In the genomic region with DNA sequence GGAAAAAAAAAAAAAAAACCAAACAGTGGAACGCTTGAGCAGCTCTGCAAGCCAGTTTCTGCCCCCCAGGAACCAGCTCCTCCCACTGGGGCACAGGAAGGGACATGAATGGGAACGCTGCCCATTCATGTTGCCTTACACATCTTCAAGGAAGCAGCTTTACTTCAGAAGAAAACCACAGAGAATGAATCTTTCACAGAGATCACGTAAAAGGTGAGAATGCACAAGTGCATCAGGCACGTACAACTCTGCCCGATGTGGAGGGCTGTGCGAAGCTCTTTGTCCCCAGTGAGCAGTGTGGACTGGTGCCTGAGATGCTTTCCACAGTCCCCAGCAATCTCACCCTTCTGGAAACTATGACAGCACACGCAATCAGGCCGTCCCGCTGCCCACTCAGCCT, we compare ENCODE assay signal across 18 cellular contexts.
A peak's percentile ranks its signal among the peaks of the same experiment; 100 is the strongest.
DNase-seq lines count a peak whose midpoint lies in the region; ATAC-seq and TF ChIP-seq lines count a peak whose summit lies in the region.
"Had no signal": no experiment of that assay in that cellular context is flagged by ENCODE, and none has a peak within 500 bp of the region (broad histone marks: within the 10 kb centered on the region; RNA-seq: fewer than 3 reads in every experiment).

No MANE protein-coding gene starts in this region.

- no peak for ATAC-seq in T-helper 17 cell
- ATAC-seq: A549; CD8-positive, alpha-beta T cell; naive thymus-derived CD8-positive, alpha-beta T cell had no signal

- peak overlapping the region; percentile 23 for H3K4me3 Mint-ChIP-seq in activated CD4-positive, alpha-beta T cell treated with anti-CD3 and anti-CD28 coated beads, Interleukin-2, amount 10 ng/mL, durations not matched to agents 24 days and 14 days
- H3K4me3 Mint-ChIP-seq in T-helper 17 cell (no peak overlapping the region), endodermal cell (no peak overlapping the region)
- H3K4me3 Mint-ChIP-seq: activated naive CD4-positive, alpha-beta T cell treated with anti-CD3 and anti-CD28 coated beads, Interleukin-2, amount 50 U/mL, for 24 hours; CD8-positive, alpha-beta T cell; IgD-negative memory B cell; naive thymus-derived CD8-positive, alpha-beta T cell had no signal

- no peak overlapping the region for H3K4ac ChIP-seq in neuronal stem cell (ENCODE audit: low read length)

- intact Hi-C loops in activated CD4-positive, alpha-beta T cell treated with anti-CD3 and anti-CD28 coated beads, Interleukin-2, amount 10 ng/mL, durations not matched to agents 24 days and 14 days (cut with micrococcal nuclease), result no loop called here
- intact Hi-C loops in esophagus squamous epithelium (cut with DNase I), result no loop called here

- no peak overlapping the region for H3K18ac ChIP-seq in neuronal stem cell (ENCODE audit: low read length)

- H4K91ac ChIP-seq in neuronal stem cell (ENCODE audit: low read depth, low read length, poor library complexity), result no peak overlapping the region

- H2AK5ac ChIP-seq in neuronal stem cell (ENCODE audit: low read depth, low read length), result no peak overlapping the region

- no peak overlapping the region for H3K9ac ChIP-seq in endodermal cell (ENCODE audit: extremely low read depth, low read length, poor library complexity, severe bottlenecking)
- no peak overlapping the region for H3K9ac ChIP-seq in neuronal stem cell (ENCODE audit: low read depth, low read length, poor library complexity)

- H4K8ac ChIP-seq in neuronal stem cell (ENCODE audit: low read depth, low read length), result no peak overlapping the region

- TF ChIP-seq POLR2A in esophagus squamous epithelium (IDR thresholded peaks at IDR 0.05), result no peak

- H3K9me3 ChIP-seq in T-helper 17 cell (ENCODE audit: control insufficient read depth, low read length, poor library complexity, severe bottlenecking) (no peaks in the 10 kb centered on the region), endodermal cell (ENCODE audit: control insufficient read depth, low read length) (no peaks in the 10 kb centered on the region), neuronal stem cell (replicated peaks in 1 of 2; ENCODE audit: control insufficient read depth in 2 of 2, insufficient read depth in 1 of 2, low read depth in 1 of 2, low read length in 2 of 2) (peaks cover 0 to 1% of the 10 kb centered on the region in 2 donors), esophagus squamous epithelium (no peaks in the 10 kb centered on the region)
- H3K9me3 ChIP-seq: A549, stomach had no signal

- H2BK120ac ChIP-seq in neuronal stem cell (ENCODE audit: low read depth, low read length), result no peak overlapping the region

- H3K36me3 Mint-ChIP-seq in activated CD4-positive, alpha-beta T cell treated with anti-CD3 and anti-CD28 coated beads, Interleukin-2, amount 10 ng/mL, durations not matched to agents 24 days and 14 days (ENCODE audit: low read depth), result no peaks in the 10 kb centered on the region
- H3K36me3 Mint-ChIP-seq in T-helper 17 cell (ENCODE audit: low read depth), result no peaks in the 10 kb centered on the region
- peaks cover 68% of the 10 kb centered on the region for H3K36me3 Mint-ChIP-seq in endodermal cell (ENCODE audit: low read depth)
- H3K36me3 Mint-ChIP-seq: activated naive CD4-positive, alpha-beta T cell treated with anti-CD3 and anti-CD28 coated beads, Interleukin-2, amount 50 U/mL, for 24 hours; CD8-positive, alpha-beta T cell; naive thymus-derived CD8-positive, alpha-beta T cell had no signal

- no peaks in the 10 kb centered on the region for H3K9me3 Mint-ChIP-seq in activated CD4-positive, alpha-beta T cell treated with anti-CD3 and anti-CD28 coated beads, Interleukin-2, amount 10 ng/mL, durations not matched to agents 24 days and 14 days
- no peaks in the 10 kb centered on the region for H3K9me3 Mint-ChIP-seq in endodermal cell
- H3K9me3 Mint-ChIP-seq: activated naive CD4-positive, alpha-beta T cell treated with anti-CD3 and anti-CD28 coated beads, Interleukin-2, amount 50 U/mL, for 24 hours; CD8-positive, alpha-beta T cell; IgD-negative memory B cell; naive thymus-derived CD8-positive, alpha-beta T cell had no signal

- no peaks in the 10 kb centered on the region for H3K79me1 ChIP-seq in neuronal stem cell (ENCODE audit: low read depth, low read length)

- H3K27me3 ChIP-seq in endodermal cell (ENCODE audit: control insufficient read depth, insufficient read depth, low read length, poor library complexity, severe bottlenecking), result no peaks in the 10 kb centered on the region
- H3K27me3 ChIP-seq in neuronal stem cell (ENCODE audit: control insufficient read depth in 3 of 3, insufficient read depth in 3 of 3, low read depth in 1 of 3, low read length in 3 of 3), result no peaks in the 10 kb centered on the region
- no peaks in the 10 kb centered on the region for H3K27me3 ChIP-seq in esophagus squamous epithelium
- H3K27me3 ChIP-seq: stomach had no signal

- H2BK5ac ChIP-seq in neuronal stem cell (ENCODE audit: low read length), result no peak overlapping the region

- peaks cover 54% of the 10 kb centered on the region for H3K36me3 ChIP-seq in endodermal cell (ENCODE audit: control insufficient read depth, insufficient read depth, low read length)
- H3K36me3 ChIP-seq in neuronal stem cell (replicated peaks in 1 of 2; ENCODE audit: control insufficient read depth in 2 of 2, insufficient read depth in 2 of 2, low read length in 2 of 2), result peaks cover 53 to 96% of the 10 kb centered on the region in 2 donors
- peaks cover 12 to 98% (median 31%) of the 10 kb centered on the region in 3 donors for H3K36me3 ChIP-seq in esophagus squamous epithelium

- peak overlapping the region; percentile 35 for H3K23ac ChIP-seq in neuronal stem cell (ENCODE audit: low read depth, low read length, poor library complexity)

- H2AFZ ChIP-seq in neuronal stem cell (ENCODE audit: low read length), result no peak overlapping the region

- H3K4me2 ChIP-seq in neuronal stem cell (ENCODE audit: insufficient read depth, low read length, poor library complexity, severe bottlenecking), result no peak overlapping the region
- H3K4me2 ChIP-seq: A549 had no signal

- peak overlapping the region; percentile 59 for H3K27ac Mint-ChIP-seq in activated CD4-positive, alpha-beta T cell treated with anti-CD3 and anti-CD28 coated beads, Interleukin-2, amount 10 ng/mL, durations not matched to agents 24 days and 14 days
- peak overlapping the region; percentile 72 for H3K27ac Mint-ChIP-seq in T-helper 17 cell
- H3K27ac Mint-ChIP-seq in endodermal cell, result peak overlapping the region; percentile 55
- H3K27ac Mint-ChIP-seq: activated naive CD4-positive, alpha-beta T cell treated with anti-CD3 and anti-CD28 coated beads, Interleukin-2, amount 50 U/mL, for 24 hours; CD8-positive, alpha-beta T cell had no signal

- no peak overlapping the region for H3K4me3 ChIP-seq in endodermal cell (ENCODE audit: low read length)
- peak overlapping the region in 1 of 2 donors; percentile 1 for H3K4me3 ChIP-seq in neuronal stem cell (ENCODE audit: low read length in 2 of 2)
- no peak overlapping the region for H3K4me3 ChIP-seq in esophagus squamous epithelium
- H3K4me3 ChIP-seq: A549, stomach had no signal

- H3K14ac ChIP-seq in neuronal stem cell (ENCODE audit: low read length), result peak overlapping the region; percentile 44

- H2BK12ac ChIP-seq in neuronal stem cell (ENCODE audit: low read length), result no peak overlapping the region

- H2BK15ac ChIP-seq in neuronal stem cell (ENCODE audit: low read length), result no peak overlapping the region

- peaks cover 9% of the 10 kb centered on the region for H3K4me1 Mint-ChIP-seq in activated CD4-positive, alpha-beta T cell treated with anti-CD3 and anti-CD28 coated beads, Interleukin-2, amount 10 ng/mL, durations not matched to agents 24 days and 14 days
- peaks cover 5% of the 10 kb centered on the region for H3K4me1 Mint-ChIP-seq in T-helper 17 cell
- H3K4me1 Mint-ChIP-seq in endodermal cell, result no peaks in the 10 kb centered on the region
- H3K4me1 Mint-ChIP-seq: activated naive CD4-positive, alpha-beta T cell treated with anti-CD3 and anti-CD28 coated beads, Interleukin-2, amount 50 U/mL, for 24 hours; IgD-negative memory B cell had no signal

- DNase-seq in activated CD4-positive, alpha-beta T cell treated with anti-CD3 and anti-CD28 coated beads, Interleukin-2, amount 10 ng/mL, durations not matched to agents 24 days and 14 days, result peak; percentile 61
- no peak for DNase-seq in activated CD4-positive, alpha-beta T cell treated with anti-CD3 and anti-CD28 coated beads, Interleukin-2, amount 50 U/mL, for 4 hours
- DNase-seq in T-helper 17 cell (no peak), endodermal cell (no peak), neuronal stem cell (ENCODE audit: low spot score) (no peak), NAMALWA (ENCODE audit: low spot score) (no peak), germinal center (ENCODE audit: low spot score) (no peak), esophagus squamous epithelium (lab: John Stamatoyannopoulos, UW) (no peak)
- DNase-seq: CD8-positive, alpha-beta T cell; effector CD8-positive, alpha-beta T cell; naive thymus-derived CD8-positive, alpha-beta T cell; NCI-H1048; NCI-H2081; NCI-H524 treated with DMSO at 0.1 percent for 48 hours; stomach had no signal

- no peak overlapping the region for H3K27ac ChIP-seq in endodermal cell (ENCODE audit: low read depth, low read length)
- no peak overlapping the region for H3K27ac ChIP-seq in neuronal stem cell (replicated peaks; ENCODE audit: low read length)
- no peak overlapping the region for H3K27ac ChIP-seq in esophagus squamous epithelium
- H3K27ac ChIP-seq: A549, stomach had no signal

- TF ChIP-seq CTCF in endodermal cell (conservative IDR thresholded peaks at IDR 0.05) (no peak), esophagus squamous epithelium (IDR thresholded peaks at IDR 0.05) (no peak)

- H3K4me1 ChIP-seq in endodermal cell (ENCODE audit: control insufficient read depth, insufficient read depth, low read length) (no peaks in the 10 kb centered on the region), neuronal stem cell (ENCODE audit: control insufficient read depth in 2 of 2, insufficient read depth in 1 of 2, low read depth in 1 of 2, low read length in 2 of 2) (no peaks in the 10 kb centered on the region), esophagus squamous epithelium (peaks cover 0 to 6% (median 0%) of the 10 kb centered on the region in 3 donors)
- H3K4me1 ChIP-seq: A549, stomach had no signal

- H3K27me3 Mint-ChIP-seq in activated CD4-positive, alpha-beta T cell treated with anti-CD3 and anti-CD28 coated beads, Interleukin-2, amount 10 ng/mL, durations not matched to agents 24 days and 14 days, result no peaks in the 10 kb centered on the region
- H3K27me3 Mint-ChIP-seq in T-helper 17 cell, result no peaks in the 10 kb centered on the region
- no peaks in the 10 kb centered on the region for H3K27me3 Mint-ChIP-seq in endodermal cell (ENCODE audit: insufficient read depth)
- H3K27me3 Mint-ChIP-seq: activated naive CD4-positive, alpha-beta T cell treated with anti-CD3 and anti-CD28 coated beads, Interleukin-2, amount 50 U/mL, for 24 hours; IgD-negative memory B cell; naive thymus-derived CD8-positive, alpha-beta T cell had no signal

- WGBS in endodermal cell (ENCODE audit: insufficient coverage in 1 of 2, insufficient read length in 1 of 2), 2 experiments, result 92 to 94% methylated on average over 8 to 9 of the region's 9 CpGs
- no CpG with 5 or more reads among the region's 9 CpGs for WGBS in neuronal stem cell (ENCODE audit: extremely low coverage in 2 of 2, insufficient read length in 2 of 2, insufficient replicate concordance in 1 of 2), 2 donors
- 50 to 57% methylated on average over 8 to 9 of the region's 9 CpGs for WGBS in esophagus squamous epithelium, 2 donors
